1 cellular context compared by ENCODE assay signal in the genomic region with DNA sequence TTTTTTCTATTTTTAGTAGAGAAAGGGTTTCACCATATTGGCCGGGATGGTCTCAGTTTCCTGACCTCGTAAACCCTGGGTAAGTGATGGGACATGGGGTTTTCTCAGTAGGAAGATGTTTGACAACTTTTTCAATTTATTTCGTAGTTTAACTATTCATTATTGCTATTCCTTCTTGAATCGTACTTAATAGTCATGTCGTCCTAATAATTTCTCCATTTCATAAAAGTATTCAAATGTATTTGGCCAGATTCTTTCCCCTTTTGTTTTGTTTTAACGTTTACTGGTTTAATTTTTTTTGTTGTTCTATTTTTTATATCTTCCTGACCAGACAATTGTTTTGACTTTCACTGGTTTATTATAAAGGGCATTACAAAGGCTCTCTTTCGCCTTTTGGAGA.
TF ChIP-seq lines count a peak whose summit lies in the region.

No MANE protein-coding gene starts in this region.

TF ChIP-seq in endothelial cell of umbilical vein, 7 proteins besides CTCF, POLR2A, EP300 and RAD21:
- TF ChIP-seq GATA2 (IDR thresholded peaks at IDR 0.05; ENCODE audit: insufficient read depth, insufficient read length, low read depth, low read length) (no peak), FOS (IDR thresholded peaks at IDR 0.05; ENCODE audit: borderline replicate concordance, insufficient read depth, low read length) (no peak), JUN (IDR thresholded peaks at IDR 0.05; ENCODE audit: borderline replicate concordance, insufficient read depth, insufficient read length, low read depth) (no peak), MYC (IDR thresholded peaks at IDR 0.05; ENCODE audit: low read depth, low read length) (no peak), EZH2 (IDR thresholded peaks at IDR 0.05; ENCODE audit: borderline replicate concordance, low read depth, low read length, severe bottlenecking) (no peak), POLR2AphosphoS5 (IDR thresholded peaks at IDR 0.05; ENCODE audit: insufficient read depth, low read depth, low read length) (no peak), MAX (IDR thresholded peaks at IDR 0.05; ENCODE audit: insufficient read depth, insufficient read length) (no peak)
TF ChIP-seq in endothelial cell of umbilical vein: peak in this region for 0.
